10 cellular contexts compared by ENCODE assay signal in genomic region chr10:30818010-30818660, GRCh38.
DNase-seq lines count a peak whose midpoint lies in the region; ATAC-seq and TF ChIP-seq lines count a peak whose summit lies in the region.
"Had no signal": no experiment of that assay in that cellular context is flagged by ENCODE, and none has a peak within 500 bp of the region (broad histone marks: within the 10 kb centered on the region; RNA-seq: fewer than 3 reads in every experiment).

No MANE protein-coding gene starts in this region.

- ATAC-seq in GM21717 (IDR thresholded peaks at IDR 0.05; ENCODE audit: unreplicated experiment) = no peak

- H3K27me3 ChIP-seq in osteoblast (ENCODE audit: insufficient read depth, low read length) (no peaks in the 10 kb centered on the region), endodermal cell (ENCODE audit: control insufficient read depth, insufficient read depth, low read length, poor library complexity, severe bottlenecking) (peaks cover 71% of the 10 kb centered on the region)

- H3K79me2 ChIP-seq in osteoblast (ENCODE audit: insufficient read depth, low read length) = no peaks in the 10 kb centered on the region

- no peak overlapping the region for H3K4me2 ChIP-seq in osteoblast (ENCODE audit: insufficient read depth, low read length)

- WGBS in endodermal cell (ENCODE audit: insufficient coverage in 1 of 2, insufficient read length in 1 of 2), 2 experiments = 89 to 92% methylated on average over 8 to 12 of the region's 12 CpGs

- no peak overlapping the region for H3K27ac Mint-ChIP-seq in endodermal cell

- H3K4me3 ChIP-seq in foreskin fibroblast (ENCODE audit: low read depth in 1 of 2, low read length in 2 of 2) = no peak overlapping the region
- no peak overlapping the region for H3K4me3 ChIP-seq in osteoblast (ENCODE audit: insufficient read depth, low read length)
- H3K4me3 ChIP-seq in endodermal cell (ENCODE audit: low read length) = no peak overlapping the region

- in situ Hi-C loops in Caki2 (cut with HindIII; ENCODE audit: low pct_unique_long_range_greater_than_20kb, low sequenced_read_pairs) = no loop called here

- H3K27ac ChIP-seq in osteoblast (ENCODE audit: low read depth, low read length) = no peak overlapping the region
- H3K27ac ChIP-seq in endodermal cell (ENCODE audit: low read depth, low read length) = no peak overlapping the region

- H3K36me3 ChIP-seq in osteoblast (ENCODE audit: insufficient read depth, low read length) = no peaks in the 10 kb centered on the region
- no peaks in the 10 kb centered on the region for H3K36me3 ChIP-seq in endodermal cell (ENCODE audit: control insufficient read depth, insufficient read depth, low read length)

- H3K4me1 Mint-ChIP-seq in endodermal cell = peaks cover 10% of the 10 kb centered on the region

- H3K9ac ChIP-seq in endodermal cell (ENCODE audit: extremely low read depth, low read length, poor library complexity, severe bottlenecking) = no peak overlapping the region

- H3K9me3 ChIP-seq in osteoblast (ENCODE audit: low read depth, low read length) (no peaks in the 10 kb centered on the region), endodermal cell (ENCODE audit: control insufficient read depth, low read length) (no peaks in the 10 kb centered on the region)

- H2AFZ ChIP-seq in osteoblast (ENCODE audit: low read length) = no peak overlapping the region

- no peak overlapping the region for H3K4me3 Mint-ChIP-seq in endodermal cell

- H3K27me3 Mint-ChIP-seq in endodermal cell (ENCODE audit: insufficient read depth) = peaks cover 99% of the 10 kb centered on the region

- DNase-seq in Caki2 (ENCODE audit: low read depth) (peak; percentile 90), OCI-M2 (lab: John Stamatoyannopoulos, UW; ENCODE audit: unreplicated experiment) (peak; percentile 30), foreskin fibroblast (peak; percentile 42 to 61), osteoblast (ENCODE audit: insufficient read length, low spot score, missing footprints) (peak; percentile 73), NK-92 (lab: John Stamatoyannopoulos, UW; ENCODE audit: unreplicated experiment) (no peak), endodermal cell (no peak), cerebellar cortex (ENCODE audit: low spot score) (no peak)
- DNase-seq: HCEC 1CT, T-helper 1 cell had no signal

- H3K9me3 Mint-ChIP-seq in endodermal cell = no peaks in the 10 kb centered on the region

- H3K4me1 ChIP-seq in osteoblast (ENCODE audit: insufficient read depth, low read length) (peaks cover 40% of the 10 kb centered on the region), endodermal cell (ENCODE audit: control insufficient read depth, insufficient read depth, low read length) (peaks cover 14% of the 10 kb centered on the region)

- no peaks in the 10 kb centered on the region for H4K20me1 ChIP-seq in osteoblast (ENCODE audit: insufficient read depth, low read length)

- no peaks in the 10 kb centered on the region for H3K36me3 Mint-ChIP-seq in endodermal cell (ENCODE audit: low read depth)

- TF ChIP-seq CTCF in foreskin fibroblast (IDR thresholded peaks at IDR 0.05; ENCODE audit: low read depth, low read length) (no peak), osteoblast (IDR thresholded peaks at IDR 0.05; ENCODE audit: extremely low read depth, low read depth, low read length) (no peak), endodermal cell (conservative IDR thresholded peaks at IDR 0.05) (no peak)

Comparison
In these comparisons a context has a peak if more than half of its experiments do, and no peak if none do; other contexts are left out.
1. DNase-seq: peak in Caki2 (single experiment), OCI-M2 (single experiment), foreskin fibroblast (2 of 2) and osteoblast (single experiment); none in NK-92 (single experiment), endodermal cell (single experiment) and cerebellar cortex (single experiment).